ENCODE assay signal across 18 cellular contexts in the genomic region with DNA sequence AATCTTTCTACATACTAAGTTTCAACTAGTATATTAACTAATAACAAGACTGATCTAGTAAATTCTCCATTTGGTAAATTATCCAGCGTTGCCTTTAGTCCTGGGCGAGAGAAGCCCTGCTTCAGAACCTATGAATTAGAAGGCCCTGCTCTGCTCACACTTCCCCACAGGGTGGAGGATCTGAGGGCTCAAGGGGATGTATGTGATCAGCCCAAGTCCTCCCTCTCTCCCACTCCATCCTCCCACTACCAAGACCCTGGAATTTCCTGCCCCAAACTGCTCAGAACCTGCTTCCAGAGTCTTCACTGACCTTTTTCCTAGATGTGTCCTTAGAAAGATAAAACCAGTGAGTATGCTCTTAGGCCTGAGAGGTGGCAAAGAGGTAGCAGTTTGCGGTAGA.
DNase-seq lines count a peak whose midpoint lies in the region; ATAC-seq, FAIRE-seq and TF ChIP-seq lines count a peak whose summit lies in the region.
"Had no signal": no experiment of that assay in that cellular context is flagged by ENCODE, and none has a peak within 500 bp of the region (broad histone marks: within the 10 kb centered on the region; RNA-seq: fewer than 3 reads in every experiment).

No MANE protein-coding gene starts in this region.

- no peaks in the 10 kb centered on the region for H4K20me1 ChIP-seq in keratinocyte (ENCODE audit: control insufficient read depth, extremely low read depth, insufficient read depth, low read length)

- DNase-seq in T-helper 17 cell (no peak), epithelial cell of esophagus (ENCODE audit: low read depth) (no peak), keratinocyte (ENCODE audit: low read depth, low spot score) (no peak), type B pancreatic cell (ENCODE audit: extremely low spot score, unreplicated experiment) (no peak), T-helper 1 cell (no peak), DMS79 (lab: John Stamatoyannopoulos, UW) (no peak), NCI-H2107 (lab: John Stamatoyannopoulos, UW) (no peak)
- DNase-seq: BE2C; CD4-positive, CD25-positive, alpha-beta regulatory T cell; MM.1S; NCI-H1092; NCI-H1436 treated with DMSO at 0.1 percent for 48 hours; NCI-H2081; NCI-H446; NCI-H526 treated with DMSO at 0.1 percent for 48 hours; Right ventricle myocardium superior had no signal

- H3K4me1 Mint-ChIP-seq in T-helper 17 cell (peaks cover 14% of the 10 kb centered on the region), type B pancreatic cell (ENCODE audit: unreplicated experiment) (peaks cover 14% of the 10 kb centered on the region)

- H3K27ac ChIP-seq in keratinocyte (ENCODE audit: control insufficient read depth, insufficient read depth, low read length): peak overlapping the region; percentile 86

- no peaks in the 10 kb centered on the region for H3K9me3 ChIP-seq in T-helper 17 cell (ENCODE audit: control insufficient read depth, low read length, poor library complexity, severe bottlenecking)
- H3K9me3 ChIP-seq in keratinocyte (ENCODE audit: control insufficient read depth, low read depth, low read length): no peaks in the 10 kb centered on the region
- H3K9me3 ChIP-seq: A549, BE2C had no signal

- H3K27me3 ChIP-seq in keratinocyte (ENCODE audit: control insufficient read depth, extremely low read depth, insufficient read depth, low read length): no peaks in the 10 kb centered on the region
- H3K27me3 ChIP-seq: BE2C had no signal

- H3K9ac ChIP-seq in keratinocyte (ENCODE audit: control insufficient read depth, extremely low read depth, insufficient read depth, low read length): peak overlapping the region; percentile 57

- peak overlapping the region; percentile 72 for H3K4me2 ChIP-seq in keratinocyte (ENCODE audit: control insufficient read depth, extremely low read depth, insufficient read depth, low read depth, low read length)
- H3K4me2 ChIP-seq: A549 had no signal

- H3K9me3 Mint-ChIP-seq in type B pancreatic cell: peaks cover 9% of the 10 kb centered on the region

- peak overlapping the region; percentile 32 for H3K27ac Mint-ChIP-seq in T-helper 17 cell
- H3K27ac Mint-ChIP-seq in type B pancreatic cell: peak overlapping the region; percentile 98
- H3K27ac Mint-ChIP-seq: CD4-positive, CD25-positive, alpha-beta regulatory T cell had no signal

- no peak for ATAC-seq in T-helper 17 cell
- ATAC-seq: A549, K562 had no signal

- peaks cover 64% of the 10 kb centered on the region for H3K79me2 ChIP-seq in keratinocyte (ENCODE audit: control insufficient read depth, insufficient read depth, low read length)

- H3K27me3 Mint-ChIP-seq in T-helper 17 cell (no peaks in the 10 kb centered on the region), type B pancreatic cell (no peaks in the 10 kb centered on the region)
- H3K27me3 Mint-ChIP-seq: CD4-positive, CD25-positive, alpha-beta regulatory T cell had no signal

- H3K36me3 ChIP-seq in keratinocyte (ENCODE audit: control insufficient read depth in 2 of 2, extremely low read depth in 1 of 2, insufficient read depth in 2 of 2, low read length in 2 of 2): peaks cover 8 to 9% of the 10 kb centered on the region in 2 experiments
- H3K36me3 ChIP-seq: BE2C had no signal

- TF ChIP-seq CTCF in epithelial cell of esophagus (IDR thresholded peaks at IDR 0.05; ENCODE audit: insufficient read depth, low read depth, low read length, missing control alignments) (peak; percentile 3), keratinocyte (optimal IDR thresholded peaks at IDR 0.05 in 1 of 3, IDR thresholded peaks at IDR 0.05 in 1 of 3, conservative IDR thresholded peaks at IDR 0.05 in 1 of 3; ENCODE audit: extremely low read depth in 1 of 3, insufficient read depth in 2 of 3, low read length in 3 of 3) (no peak), type B pancreatic cell (conservative IDR thresholded peaks at IDR 0.05) (no peak)

- peak; percentile 20 for FAIRE-seq in keratinocyte (lab: Jason Lieb, UNC)
- FAIRE-seq: A549, K562 had no signal

- H2AFZ ChIP-seq in keratinocyte (ENCODE audit: control insufficient read depth, low read length): no peak overlapping the region

- H3K36me3 Mint-ChIP-seq in T-helper 17 cell (ENCODE audit: low read depth): peaks cover 8% of the 10 kb centered on the region
- peaks cover 19% of the 10 kb centered on the region for H3K36me3 Mint-ChIP-seq in type B pancreatic cell

- H3K4me3 Mint-ChIP-seq in T-helper 17 cell: no peak overlapping the region
- H3K4me3 Mint-ChIP-seq in type B pancreatic cell: no peak overlapping the region
- H3K4me3 Mint-ChIP-seq: CD4-positive, CD25-positive, alpha-beta regulatory T cell had no signal

- no peaks in the 10 kb centered on the region for H3K9me1 ChIP-seq in keratinocyte (ENCODE audit: control insufficient read depth, extremely low read depth, insufficient read depth, low read length)

- dilution Hi-C loops in keratinocyte (cut with MboI; ENCODE audit: extremely low pct_ligation_motif_present, low sequenced_read_pairs): no loop called here

- H3K4me3 ChIP-seq in epithelial cell of esophagus (ENCODE audit: low read length) (no peak overlapping the region), keratinocyte (ENCODE audit: control insufficient read depth in 2 of 3, extremely low read depth in 1 of 3, insufficient read depth in 2 of 3, low read depth in 1 of 3, low read length in 3 of 3) (peak overlapping the region in 1 of 3 experiments; percentile 29)
- H3K4me3 ChIP-seq: A549, K562 had no signal

- H3K4me1 ChIP-seq in keratinocyte (ENCODE audit: control insufficient read depth, extremely low read depth, insufficient read depth, low read length): peaks cover 38% of the 10 kb centered on the region
- H3K4me1 ChIP-seq: BE2C had no signal
